In genomic region chr1:1616838-1617237, GRCh38 we compare ENCODE assay signal across 6 cellular contexts. TPM values are rescaled to one million over a fixed set of nuclear protein-coding genes. Genes with fewer than 3 reads are reported as not detected.
DNase-seq lines count a peak whose midpoint lies in the region; TF ChIP-seq lines count a peak whose summit lies in the region.

No MANE protein-coding gene starts in this region.

- H3K79me2 ChIP-seq in OCI-LY7 (ENCODE audit: insufficient read depth, low read depth, low read length) = peaks cover 14% of the 10 kb centered on the region; the same call in 1 of the 2 replicates

- CTCF ChIA-PET in OCI-LY7 (lab: Charles Lee; ENCODE audit: unreplicated experiment) = no interaction called here

- no peak overlapping the region for H2AFZ ChIP-seq in OCI-LY7 (ENCODE audit: low read length)

- H3K27me3 ChIP-seq in esophagus muscularis mucosa (no peaks in the 10 kb centered on the region), spleen (replicated peaks in 1 of 7) (no peaks in the 10 kb centered on the region)

- no peaks in the 10 kb centered on the region; the same call in 1 of the 2 replicates for H4K20me1 ChIP-seq in OCI-LY7 (ENCODE audit: insufficient read depth, low read length)

- H3K4me3 ChIP-seq in OCI-LY7 (ENCODE audit: low read depth, low read length, poor library complexity, severe bottlenecking) = peak overlapping the region; percentile 85
- H3K4me3 ChIP-seq in esophagus muscularis mucosa = peak overlapping the region; percentile 86 to 99 (median 94)
- H3K4me3 ChIP-seq in spleen = peak overlapping the region; percentile 73 to 98 (median 83)

- H3K4me2 ChIP-seq in OCI-LY7 (ENCODE audit: low read length) = peak overlapping the region; percentile 75

- H3K36me3 ChIP-seq in OCI-LY7 (ENCODE audit: insufficient read depth, low read length) (no peaks in the 10 kb centered on the region), esophagus muscularis mucosa (peaks cover 4 to 23% (median 13%) of the 10 kb centered on the region in 4 donors), spleen (peaks cover 0 to 22% (median 0%) of the 10 kb centered on the region in 6 donors)

- POLR2A ChIA-PET in OCI-LY7 (lab: Charles Lee) = no interaction called here

- H3K9me2 ChIP-seq in OCI-LY7 (ENCODE audit: insufficient read depth, low read length) = no peaks in the 10 kb centered on the region

- DNase-seq in OCI-LY7 (ENCODE audit: low spot score) (no peak), esophagus muscularis mucosa (ENCODE audit: extremely low spot score) (no peak), spleen (peak; percentile 87), NCI-H510A treated with DMSO at 0.1 percent for 48 hours (lab: John Stamatoyannopoulos, UW) (no peak), middle frontal gyrus (ENCODE audit: extremely low spot score, low spot score) (no peak)
- no peak for DNase-seq in stimulated activated CD4-positive, alpha-beta T cell treated with anti-CD3 and anti-CD28 coated beads, Interleukin-4, amount 100 ng/mL, for 1 hour

- WGBS in esophagus muscularis mucosa = 85% methylated on average over 4 of the region's 19 CpGs
- 82 to 95% (median 90%) methylated on average over 16 to 19 of the region's 19 CpGs for WGBS in spleen, 5 donors

- H3K9me3 ChIP-seq in OCI-LY7 (ENCODE audit: low read length) (no peaks in the 10 kb centered on the region), esophagus muscularis mucosa (no peaks in the 10 kb centered on the region), spleen (no peaks in the 10 kb centered on the region)

- H3K27ac ChIP-seq in OCI-LY7 (ENCODE audit: low read depth, low read length, poor library complexity, severe bottlenecking) (no peak overlapping the region), esophagus muscularis mucosa (replicated peaks in 1 of 4) (peak overlapping the region in 2 of 4 donors; percentile 100), spleen (no peak overlapping the region)

- BruUV-seq in OCI-LY7 (replicated peaks; lab: Mats Ljungman, UMichigan) = no TSS peak

- TF ChIP-seq CTCF in OCI-LY7 (conservative IDR thresholded peaks at IDR 0.05; ENCODE audit: low read length) (no peak), esophagus muscularis mucosa (IDR thresholded peaks at IDR 0.05) (no peak), spleen (IDR thresholded peaks at IDR 0.05 in 8 of 11, conservative IDR thresholded peaks at IDR 0.05 in 3 of 11) (no peak)

- H3K4me1 ChIP-seq in OCI-LY7 (ENCODE audit: insufficient read depth, low read length, poor library complexity, severe bottlenecking) (peaks cover 24% of the 10 kb centered on the region), esophagus muscularis mucosa (peaks cover 34 to 53% (median 37%) of the 10 kb centered on the region in 4 donors), spleen (peaks cover 16 to 64% (median 37%) of the 10 kb centered on the region in 6 donors)

- TF ChIP-seq POLR2A in esophagus muscularis mucosa (IDR thresholded peaks at IDR 0.05; ENCODE audit: low read depth) (no peak), spleen (IDR thresholded peaks at IDR 0.05) (no peak)

- intact Hi-C loops in OCI-LY7 (cut with micrococcal nuclease; ENCODE audit: unreplicated experiment) = loop anchor here (5.0 kb wide), 1 partner anchor 45 kb away; the partner anchor contains the start of gene SSU72
- intact Hi-C loops in esophagus muscularis mucosa (cut with DNase I) = no loop called here
- intact Hi-C loops in spleen (cut with DNase I; ENCODE audit: low total_unique reads) = no loop called here

- TF ChIP-seq EP300 in esophagus muscularis mucosa (IDR thresholded peaks at IDR 0.05) = no peak

RNA-seq across cellular contexts. Expression of gene MIB2, which starts 1.5 kb away (rescaled TPM):
- total RNA-seq in OCI-LY7 (2014; rRNA removed; shearing (Covaris generic)) = 46.4 and 64.9 TPM in 2 replicates
- total RNA-seq in OCI-LY7 (2022) = 54.0 and 55.3 TPM in 2 replicates
- 10 to 100 TPM; 33.6 to 99.9 (median 74.6) TPM for total RNA-seq in esophagus muscularis mucosa
- 10 to 100 TPM; 46.2 to 76.5 (median 72.0) TPM for total RNA-seq in spleen
- polyA plus RNA-seq in spleen = 100 to 1,000 TPM in 1 of 3 donors, 10 to 100 TPM in 2; 49.6 to 165 (median 74.1) TPM

RNA-seq across cellular contexts. Expression of gene MMP23B, which starts 15.1 kb away (rescaled TPM):
- total RNA-seq in OCI-LY7 (2014; rRNA removed; shearing (Covaris generic)) = 1.3 and 2.2 TPM in 2 replicates
- total RNA-seq in OCI-LY7 (2022) = 7.6 and 8.7 TPM in 2 replicates
- total RNA-seq in esophagus muscularis mucosa = 10 to 100 TPM in 3 of 4 donors, 1 to 10 TPM in 1; 3.2 to 19.5 (median 14.0) TPM
- 1 to 10 TPM; 1.4 to 7.3 (median 5.8) TPM for total RNA-seq in spleen
- polyA plus RNA-seq in spleen = 1 to 10 TPM; 4.2 to 9.3 (median 6.3) TPM

RNA-seq across cellular contexts. Expression of gene FNDC10, which starts 16.9 kb away (rescaled TPM):
- total RNA-seq in OCI-LY7 (2014; rRNA removed; shearing (Covaris generic)) = 2.7 and 3.1 TPM in 2 replicates
- total RNA-seq in OCI-LY7 (2022) (1.3 and 2.7 TPM in 2 replicates), esophagus muscularis mucosa (1 to 10 TPM in 1 of 4 donors, under 1 TPM in 2, not detected in 1; 0.50 to 1.9 (median 0.84) TPM), spleen (1 to 10 TPM; 2.2 to 8.8 (median 5.6) TPM)
- 1 to 10 TPM; 2.2 to 4.4 (median 3.4) TPM for polyA plus RNA-seq in spleen

RNA-seq across cellular contexts. Expression of gene CDK11B, which starts 42.0 kb away (rescaled TPM):
- total RNA-seq in OCI-LY7 (2014; rRNA removed; shearing (Covaris generic)) = 21.6 and 24.0 TPM in 2 replicates
- total RNA-seq in OCI-LY7 (2022) (44.2 and 51.5 TPM in 2 replicates), esophagus muscularis mucosa (10 to 100 TPM; 27.2 to 68.9 (median 33.0) TPM), spleen (10 to 100 TPM; 19.4 to 34.1 (median 27.9) TPM)
- 10 to 100 TPM; 20.0 to 38.2 (median 31.2) TPM for polyA plus RNA-seq in spleen

RNA-seq across cellular contexts. Expression of gene SSU72, which starts 42.2 kb away (rescaled TPM):
- 97.7 and 101 TPM in 2 replicates for total RNA-seq in OCI-LY7 (2014; rRNA removed; shearing (Covaris generic))
- total RNA-seq in OCI-LY7 (2022) = 141 and 149 TPM in 2 replicates
- total RNA-seq in esophagus muscularis mucosa = 100 to 1,000 TPM in 2 of 4 donors, 10 to 100 TPM in 2; 78.7 to 134 (median 112) TPM
- total RNA-seq in spleen = 100 to 1,000 TPM in 5 of 7 donors, 10 to 100 TPM in 2; 86.7 to 168 (median 111) TPM
- polyA plus RNA-seq in spleen = 100 to 1,000 TPM in 1 of 3 donors, 10 to 100 TPM in 2; 89.2 to 121 (median 90.4) TPM
